Comparison of ENCODE assay signal across 1 cellular context in the genomic region with DNA sequence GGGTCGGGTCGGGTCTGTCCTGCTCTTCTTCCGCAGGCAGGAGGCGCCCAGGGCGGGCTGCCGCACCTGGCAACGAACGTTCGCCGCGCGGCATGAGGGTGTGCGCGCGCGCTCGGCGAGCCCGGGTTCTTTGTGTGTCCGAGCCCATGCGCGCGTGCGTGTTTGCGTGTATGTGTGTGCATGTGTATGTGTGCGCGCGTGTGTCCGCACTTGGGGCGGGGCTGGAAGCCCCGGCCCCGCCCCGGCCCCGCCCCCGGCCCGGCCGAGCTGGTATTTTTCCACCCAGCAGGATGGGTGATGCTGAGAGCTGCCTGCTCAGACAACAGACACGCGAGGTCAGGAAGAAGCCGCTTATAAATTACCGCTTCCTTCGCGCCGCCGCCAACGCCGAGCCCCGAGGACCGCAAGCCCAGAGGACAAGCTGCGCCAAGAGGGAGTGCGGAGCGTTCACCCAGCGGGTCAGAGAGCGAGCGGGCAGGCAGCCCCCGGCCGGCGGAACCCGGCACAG.
A peak's percentile ranks its signal among the peaks of the same experiment; 100 is the strongest.
TF ChIP-seq lines count a peak whose summit lies in the region.

TSS of gene SLC6A6 (plus strand) at position 303 of the 508 bp plus-strand sequence. CDS start 41,029 bp downstream, outside the sequence.

TF ChIP-seq in HepG2, 621 proteins besides CTCF, POLR2A, EP300 and RAD21 (continued from another document and continues in another):
- TF ChIP-seq ZBED4 (CRISPR knock-in tag; IDR thresholded peaks at IDR 0.05; ENCODE audit: borderline replicate concordance) (peak; percentile 90), AHR (CRISPR knock-in tag; IDR thresholded peaks at IDR 0.05) (0 out of 2 replicates have a peak, but pooled peaks have one; percentile 5), PAXIP1 (CRISPR knock-in tag; conservative IDR thresholded peaks at IDR 0.05) (0 out of 2 replicates have a peak, but pooled peaks have one; percentile 4), ZC3H13 (CRISPR knock-in tag; IDR thresholded peaks at IDR 0.05) (no peak), RBAK (CRISPR knock-in tag; IDR thresholded peaks at IDR 0.05) (no peak), ZNF773 (CRISPR knock-in tag; IDR thresholded peaks at IDR 0.05; ENCODE audit: borderline replicate concordance) (no peak; the same call in 1 of the 2 replicates), ZNF570 (CRISPR knock-in tag; IDR thresholded peaks at IDR 0.05; ENCODE audit: borderline replicate concordance) (no peak), ZNF713 (CRISPR knock-in tag; IDR thresholded peaks at IDR 0.05) (no peak), MXI1 (IDR thresholded peaks at IDR 0.05; ENCODE audit: borderline replicate concordance, low read depth, low read length) (peak; percentile 90; the same call in 2 of the 3 replicates), ELF1 (CRISPR knock-in tag; IDR thresholded peaks at IDR 0.05) (no peak), RELA (CRISPR knock-in tag; IDR thresholded peaks at IDR 0.05) (0 out of 2 replicates have a peak, but pooled peaks have one; percentile 10), ZNF557 (CRISPR knock-in tag; IDR thresholded peaks at IDR 0.05) (no peak), ZGPAT (CRISPR knock-in tag; IDR thresholded peaks at IDR 0.05) (peak; percentile 78; the same call in 1 of the 2 replicates), CENPT (CRISPR knock-in tag; IDR thresholded peaks at IDR 0.05; ENCODE audit: low read depth) (no peak), ZNF264 (CRISPR knock-in tag; IDR thresholded peaks at IDR 0.05) (0 out of 2 replicates have a peak, but pooled peaks have one; percentile 27), HDAC1 (CRISPR knock-in tag; IDR thresholded peaks at IDR 0.05) (no peak; the same call in 1 of the 2 replicates), HNF4A (CRISPR knock-in tag; IDR thresholded peaks at IDR 0.05) (no peak), HMGXB4 (CRISPR knock-in tag; IDR thresholded peaks at IDR 0.05; ENCODE audit: borderline replicate concordance in 1 of 2, low read depth in 1 of 2) (peak in 1 of 2 experiments; percentile 79; a peak in 2 of 4 replicates), PRDM10 (CRISPR knock-in tag; IDR thresholded peaks at IDR 0.05; ENCODE audit: low read depth) (0 out of 2 replicates have a peak, but pooled peaks have one; percentile 49), ZSCAN21 (CRISPR knock-in tag; IDR thresholded peaks at IDR 0.05; ENCODE audit: borderline replicate concordance) (peak; percentile 66; the same call in 1 of the 2 replicates)
- TF ChIP-seq, protein P1, sequence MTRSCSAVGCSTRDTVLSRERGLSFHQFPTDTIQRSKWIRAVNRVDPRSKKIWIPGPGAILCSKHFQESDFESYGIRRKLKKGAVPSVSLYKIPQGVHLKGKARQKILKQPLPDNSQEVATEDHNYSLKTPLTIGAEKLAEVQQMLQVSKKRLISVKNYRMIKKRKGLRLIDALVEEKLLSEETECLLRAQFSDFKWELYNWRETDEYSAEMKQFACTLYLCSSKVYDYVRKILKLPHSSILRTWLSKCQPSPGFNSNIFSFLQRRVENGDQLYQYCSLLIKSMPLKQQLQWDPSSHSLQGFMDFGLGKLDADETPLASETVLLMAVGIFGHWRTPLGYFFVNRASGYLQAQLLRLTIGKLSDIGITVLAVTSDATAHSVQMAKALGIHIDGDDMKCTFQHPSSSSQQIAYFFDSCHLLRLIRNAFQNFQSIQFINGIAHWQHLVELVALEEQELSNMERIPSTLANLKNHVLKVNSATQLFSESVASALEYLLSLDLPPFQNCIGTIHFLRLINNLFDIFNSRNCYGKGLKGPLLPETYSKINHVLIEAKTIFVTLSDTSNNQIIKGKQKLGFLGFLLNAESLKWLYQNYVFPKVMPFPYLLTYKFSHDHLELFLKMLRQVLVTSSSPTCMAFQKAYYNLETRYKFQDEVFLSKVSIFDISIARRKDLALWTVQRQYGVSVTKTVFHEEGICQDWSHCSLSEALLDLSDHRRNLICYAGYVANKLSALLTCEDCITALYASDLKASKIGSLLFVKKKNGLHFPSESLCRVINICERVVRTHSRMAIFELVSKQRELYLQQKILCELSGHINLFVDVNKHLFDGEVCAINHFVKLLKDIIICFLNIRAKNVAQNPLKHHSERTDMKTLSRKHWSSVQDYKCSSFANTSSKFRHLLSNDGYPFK (CRISPR knock-in tag; IDR thresholded peaks at IDR 0.05; ENCODE audit: borderline replicate concordance) = no peak
- TF ChIP-seq, protein P2, sequence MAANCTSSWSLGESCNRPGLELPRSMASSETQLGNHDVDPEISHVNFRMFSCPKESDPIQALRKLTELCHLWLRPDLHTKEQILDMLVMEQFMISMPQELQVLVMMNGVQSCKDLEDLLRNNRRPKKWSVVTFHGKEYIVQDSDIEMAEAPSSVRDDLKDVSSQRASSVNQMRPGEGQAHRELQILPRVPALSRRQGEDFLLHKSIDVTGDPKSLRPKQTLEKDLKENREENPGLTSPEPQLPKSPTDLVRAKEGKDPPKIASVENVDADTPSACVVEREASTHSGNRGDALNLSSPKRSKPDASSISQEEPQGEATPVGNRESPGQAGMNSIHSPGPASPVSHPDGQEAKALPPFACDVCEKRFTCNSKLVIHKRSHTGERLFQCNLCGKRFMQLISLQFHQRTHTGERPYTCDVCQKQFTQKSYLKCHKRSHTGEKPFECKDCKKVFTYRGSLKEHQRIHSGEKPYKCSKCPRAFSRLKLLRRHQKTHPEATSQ (CRISPR knock-in tag; IDR thresholded peaks at IDR 0.05; ENCODE audit: borderline replicate concordance) = no peak
- TF ChIP-seq, protein P3, sequence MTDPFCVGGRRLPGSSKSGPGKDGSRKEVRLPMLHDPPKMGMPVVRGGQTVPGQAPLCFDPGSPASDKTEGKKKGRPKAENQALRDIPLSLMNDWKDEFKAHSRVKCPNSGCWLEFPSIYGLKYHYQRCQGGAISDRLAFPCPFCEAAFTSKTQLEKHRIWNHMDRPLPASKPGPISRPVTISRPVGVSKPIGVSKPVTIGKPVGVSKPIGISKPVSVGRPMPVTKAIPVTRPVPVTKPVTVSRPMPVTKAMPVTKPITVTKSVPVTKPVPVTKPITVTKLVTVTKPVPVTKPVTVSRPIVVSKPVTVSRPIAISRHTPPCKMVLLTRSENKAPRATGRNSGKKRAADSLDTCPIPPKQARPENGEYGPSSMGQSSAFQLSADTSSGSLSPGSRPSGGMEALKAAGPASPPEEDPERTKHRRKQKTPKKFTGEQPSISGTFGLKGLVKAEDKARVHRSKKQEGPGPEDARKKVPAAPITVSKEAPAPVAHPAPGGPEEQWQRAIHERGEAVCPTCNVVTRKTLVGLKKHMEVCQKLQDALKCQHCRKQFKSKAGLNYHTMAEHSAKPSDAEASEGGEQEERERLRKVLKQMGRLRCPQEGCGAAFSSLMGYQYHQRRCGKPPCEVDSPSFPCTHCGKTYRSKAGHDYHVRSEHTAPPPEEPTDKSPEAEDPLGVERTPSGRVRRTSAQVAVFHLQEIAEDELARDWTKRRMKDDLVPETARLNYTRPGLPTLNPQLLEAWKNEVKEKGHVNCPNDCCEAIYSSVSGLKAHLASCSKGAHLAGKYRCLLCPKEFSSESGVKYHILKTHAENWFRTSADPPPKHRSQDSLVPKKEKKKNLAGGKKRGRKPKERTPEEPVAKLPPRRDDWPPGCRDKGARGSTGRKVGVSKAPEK (CRISPR knock-in tag; IDR thresholded peaks at IDR 0.05; ENCODE audit: borderline replicate concordance) = 0 out of 2 replicates have a peak, but pooled peaks have one; percentile 48
